ENCODE assay signal across 19 cellular contexts in genomic region chr4:164379694-164380093, GRCh38.
DNase-seq lines count a peak whose midpoint lies in the region; ATAC-seq, FAIRE-seq and TF ChIP-seq lines count a peak whose summit lies in the region.
"Had no signal": no experiment of that assay in that cellular context is flagged by ENCODE, and none has a peak within 500 bp of the region (broad histone marks: within the 10 kb centered on the region; RNA-seq: fewer than 3 reads in every experiment).

No MANE protein-coding gene starts in this region.

- no peak overlapping the region for H3K56ac ChIP-seq in mesendoderm (ENCODE audit: low read length)

- H3K36me3 Mint-ChIP-seq in glutamatergic neuron (ENCODE audit: unreplicated experiment) = no peaks in the 10 kb centered on the region

- no peak overlapping the region for H2BK120ac ChIP-seq in mesendoderm (ENCODE audit: low read depth, low read length)

- no peak for FAIRE-seq in bronchial epithelial cell (lab: Jason Lieb, UNC)
- FAIRE-seq: D721Med, G401.6, GM12891, GM18507, H54 had no signal

- H3K27me3 Mint-ChIP-seq in glutamatergic neuron (ENCODE audit: unreplicated experiment) = peaks cover 1% of the 10 kb centered on the region

- no peaks in the 10 kb centered on the region for H3K9me3 Mint-ChIP-seq in glutamatergic neuron (ENCODE audit: unreplicated experiment)
- H3K9me3 Mint-ChIP-seq: CD4-positive, alpha-beta T cell had no signal

- peak; percentile 49 for DNase-seq in ACHN
- peak; percentile 40 for DNase-seq in NCI-H460 (ENCODE audit: extremely low read depth, low read depth)
- DNase-seq in bronchial epithelial cell (ENCODE audit: low read depth) = peak; percentile 38
- DNase-seq in mesendoderm = peak; percentile 6
- no peak for DNase-seq in glutamatergic neuron
- no peak for DNase-seq in GM13977 (ENCODE audit: low spot score)
- no peak for DNase-seq in NCI-H146 (lab: John Stamatoyannopoulos, UW)
- DNase-seq: 8988T; Caco-2; CD4-positive, alpha-beta T cell; GM23248; HCEC 1CT had no signal

- H2BK5ac ChIP-seq in mesendoderm (ENCODE audit: low read length) = no peak overlapping the region

- no peak overlapping the region for H3K23ac ChIP-seq in mesendoderm (ENCODE audit: low read length)

- no peak overlapping the region for H2AK5ac ChIP-seq in mesendoderm (ENCODE audit: low read length)

- no peak overlapping the region for H2BK15ac ChIP-seq in mesendoderm (replicated peaks; ENCODE audit: low read depth)

- in situ Hi-C loops in ACHN (cut with HindIII; ENCODE audit: low pct_ligation_motif_present, low pct_unique_long_range_greater_than_20kb, low sequenced_read_pairs) = no loop called here
- in situ Hi-C loops in GM13977 (cut with MboI; ENCODE audit: low pct_unique_long_range_greater_than_20kb, low sequenced_read_pairs, unreplicated experiment) = no loop called here

- no peak overlapping the region for H3K4me2 ChIP-seq in mesendoderm (ENCODE audit: low read length)

- H3K4me3 Mint-ChIP-seq in glutamatergic neuron (ENCODE audit: unreplicated experiment) = no peak overlapping the region
- H3K4me3 Mint-ChIP-seq: CD4-positive, alpha-beta T cell had no signal

- peaks cover 2% of the 10 kb centered on the region for H3K4me1 Mint-ChIP-seq in glutamatergic neuron (ENCODE audit: low read depth, unreplicated experiment)

- no peaks in the 10 kb centered on the region for H3K79me2 ChIP-seq in mesendoderm (ENCODE audit: control insufficient read depth, insufficient read depth, low read length)

- H3K36me3 ChIP-seq in bronchial epithelial cell (ENCODE audit: control insufficient read depth, insufficient read depth, low read length) (no peaks in the 10 kb centered on the region), mesendoderm (ENCODE audit: control insufficient read depth, insufficient read depth, low read length) (no peaks in the 10 kb centered on the region)

- H3K27me3 ChIP-seq in bronchial epithelial cell (ENCODE audit: control insufficient read depth, insufficient read depth, low read length) (peaks cover 14% of the 10 kb centered on the region), mesendoderm (ENCODE audit: insufficient read depth, low read length, poor library complexity) (peaks cover 7% of the 10 kb centered on the region)

- H4K8ac ChIP-seq in mesendoderm (ENCODE audit: low read depth, low read length) = no peak overlapping the region

- H3K4ac ChIP-seq in mesendoderm (ENCODE audit: low read depth, low read length) = no peak overlapping the region

- no peak for ATAC-seq in HG02763 (IDR thresholded peaks at IDR 0.05; ENCODE audit: unreplicated experiment)

- H3K4me3 ChIP-seq in bronchial epithelial cell (ENCODE audit: low read depth, low read length) (no peak overlapping the region), mesendoderm (ENCODE audit: low read length) (no peak overlapping the region)
- H3K4me3 ChIP-seq: GM23248 had no signal

- no peak overlapping the region for H3K9ac ChIP-seq in mesendoderm (ENCODE audit: low read length)
- H3K9ac ChIP-seq: GM23248 had no signal

- no peak overlapping the region for H3K18ac ChIP-seq in mesendoderm (ENCODE audit: low read length)

- H3K27ac Mint-ChIP-seq in glutamatergic neuron (ENCODE audit: unreplicated experiment) = no peak overlapping the region
- H3K27ac Mint-ChIP-seq: CD4-positive, alpha-beta T cell had no signal

- H3K27ac ChIP-seq in mesendoderm (ENCODE audit: low read depth, low read length) = no peak overlapping the region
- H3K27ac ChIP-seq: C4-2B, GM23248 had no signal

- no peaks in the 10 kb centered on the region for H3K4me1 ChIP-seq in mesendoderm (ENCODE audit: control insufficient read depth, low read depth, low read length)
- H3K4me1 ChIP-seq: Caco-2 had no signal

- H3K79me1 ChIP-seq in mesendoderm (ENCODE audit: low read length) = no peaks in the 10 kb centered on the region

- TF ChIP-seq CTCF in bronchial epithelial cell (IDR thresholded peaks at IDR 0.05; ENCODE audit: insufficient read depth, low read length, severe bottlenecking) = no peak
- no peak for TF ChIP-seq CTCF in glutamatergic neuron (IDR thresholded peaks at IDR 0.05; ENCODE audit: partially characterized antibody, unreplicated experiment)
- TF ChIP-seq CTCF in GM13977 (IDR thresholded peaks at IDR 0.05; ENCODE audit: extremely low read depth, insufficient read depth, missing control alignments) = no peak

- no peak overlapping the region for H4K5ac ChIP-seq in mesendoderm (ENCODE audit: low read length)

- WGBS in mesendoderm (ENCODE audit: extremely low coverage, insufficient coverage, low lambda C conversion rate) = no CpG with 5 or more reads among the region's 3 CpGs

Comparison
In these comparisons a context has a peak if more than half of its experiments do, and no peak if none do; other contexts are left out.
1. DNase-seq: peak in ACHN (single experiment), NCI-H460 (single experiment), bronchial epithelial cell (single experiment) and mesendoderm (single experiment); none in glutamatergic neuron (single experiment), GM13977 (single experiment) and NCI-H146 (single experiment).